24 cellular contexts compared by ENCODE assay signal in genomic region chr13:59205501-59205900, GRCh38.
"Had no signal": no experiment of that assay in that cellular context is flagged by ENCODE, and none has a peak within 500 bp of the region (broad histone marks: within the 10 kb centered on the region; RNA-seq: fewer than 3 reads in every experiment).

No MANE protein-coding gene starts in this region.

- H3K9me3 ChIP-seq: gastroesophageal sphincter, lower lobe of right lung, mucosa of descending colon had no signal

- H3K27me3 ChIP-seq: dorsolateral prefrontal cortex, esophagus muscularis mucosa, foreskin keratinocyte, gastroesophageal sphincter, heart left ventricle, hepatocyte, left lung had no signal

- DNase-seq: cerebellar nuclear complex; dermis blood vessel endothelial cell; dorsolateral prefrontal cortex; effector CD4-positive, alpha-beta T cell; effector memory CD4-positive, alpha-beta T cell; foreskin keratinocyte; heart left ventricle; hypothalamus; immature natural killer cell; islet precursor cell; kidney; left cardiac atrium; left lung; left ventricle myocardium superior; lower lobe of right lung; mesenchymal stem cell; mucosa of descending colon had no signal

- H3K4me2 ChIP-seq: hepatocyte had no signal

- ATAC-seq: foreskin keratinocyte, gastroesophageal sphincter, heart left ventricle, left cardiac atrium, left lung, left ventricle myocardium superior, lower lobe of right lung, mucosa of descending colon had no signal

- FAIRE-seq: colon, endothelial cell of umbilical vein, frontal cortex, kidney had no signal

- H3K4me3 ChIP-seq: coronary artery, dorsolateral prefrontal cortex, esophagus muscularis mucosa, gastroesophageal sphincter, heart left ventricle, hepatocyte, left lung, lower lobe of right lung, mucosa of descending colon had no signal

- H3K36me3 ChIP-seq: esophagus muscularis mucosa, gastroesophageal sphincter, heart left ventricle, left lung, lower lobe of right lung had no signal

- H2AFZ ChIP-seq: hepatocyte had no signal

- H3K27ac ChIP-seq: coronary artery, dorsolateral prefrontal cortex, esophagus muscularis mucosa, foreskin keratinocyte, gastroesophageal sphincter, heart left ventricle, hepatocyte, left lung, lower lobe of right lung had no signal

- H3K79me2 ChIP-seq: hepatocyte had no signal

- H3K4me1 ChIP-seq: esophagus muscularis mucosa, foreskin keratinocyte, gastroesophageal sphincter, heart left ventricle, left lung, lower lobe of right lung had no signal
